In the genomic region with DNA sequence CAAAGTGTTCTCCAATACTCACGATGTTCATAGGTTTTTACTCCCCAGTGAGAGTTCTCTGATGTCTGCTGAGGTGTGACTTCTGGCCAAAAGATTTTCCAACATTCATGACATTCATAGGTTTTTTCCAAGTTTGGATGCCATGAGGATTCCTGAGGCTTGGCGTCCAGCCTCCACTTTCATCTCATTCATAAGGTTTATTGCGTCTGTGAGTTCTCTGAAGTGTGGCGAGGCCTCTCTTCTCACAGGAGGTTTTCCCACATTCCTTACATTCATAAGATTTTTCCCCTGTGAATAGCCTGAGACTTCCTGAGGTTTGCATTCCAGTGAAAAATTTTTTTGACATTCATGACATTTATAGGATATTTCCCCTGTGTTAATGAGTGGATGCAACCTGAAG, we compare ENCODE assay signal across 22 cellular contexts.
DNase-seq lines count a peak whose midpoint lies in the region; ATAC-seq and TF ChIP-seq lines count a peak whose summit lies in the region.
"Had no signal": no experiment of that assay in that cellular context is flagged by ENCODE, and none has a peak within 500 bp of the region (broad histone marks: within the 10 kb centered on the region; RNA-seq: fewer than 3 reads in every experiment).

No MANE protein-coding gene starts in this region.

- BruUV-seq in A673 (replicated peaks; lab: Mats Ljungman, UMichigan) (no TSS peak), HCT116 (replicated peaks; lab: Mats Ljungman, UMichigan) (no TSS peak)

- CTCF ChIA-PET in A673 (lab: Charles Lee) (no interaction called here), HCT116 (lab: Charles Lee) (no interaction called here)

- H3K9ac ChIP-seq in HCT116 (ENCODE audit: low read length) = no peak overlapping the region

- POLR2A ChIA-PET in A673 (lab: Charles Lee; ENCODE audit: low non-redundant PET) (no interaction called here), HCT116 (lab: Charles Lee) (no interaction called here)

- no peaks in the 10 kb centered on the region for H3K9me2 ChIP-seq in HCT116 (ENCODE audit: insufficient read depth)

- DNase-seq in A673 (ENCODE audit: low spot score) = peak; percentile 15
- no peak for DNase-seq in HCT116 (ENCODE audit: low read depth, low spot score)
- peak in 1 of 2 experiments; percentile 66 for DNase-seq in SJSA1 (ENCODE audit: low read depth in 1 of 2, low spot score in 2 of 2)
- peak; percentile 64 for DNase-seq in kidney glomerular epithelial cell (lab: John Stamatoyannopoulos, UW)
- no peak for DNase-seq in C1 segment of cervical spinal cord (lab: John Stamatoyannopoulos, UW)
- no peak for DNase-seq in NCI-H524 treated with DMSO at 0.1 percent for 48 hours (lab: John Stamatoyannopoulos, UW)
- no peak for DNase-seq in hypothalamus (lab: John Stamatoyannopoulos, UW)
- DNase-seq in epidermal melanocyte (ENCODE audit: insufficient read length, low spot score) = no peak
- DNase-seq: activated CD8-positive, alpha-beta memory T cell treated with anti-CD3 and anti-CD28 coated beads, Interleukin-2, amount 50 U/mL, for 48 hours; activated effector memory CD4-positive, alpha-beta T cell treated with Interleukin-2 at 50 U/mL for 16 hours; cortex of kidney; DMS 273 treated with DMSO at 0.1 percent for 48 hours; NCI-H1417 treated with DMSO at 0.1 percent for 48 hours; NCI-H774; occipital lobe; OCI-M1; retina; SIG-M5; stimulated activated CD4-positive, alpha-beta T cell treated with anti-CD3 and anti-CD28 coated beads, Interleukin-12 subunit alpha, Interleukin-12 subunit beta, amount 100 ng/mL, for 4 hours; upper lobe of right lung; WERI-Rb-1 had no signal

- no peak overlapping the region for H3K27ac ChIP-seq in A673 (ENCODE audit: low read depth, low read length, poor library complexity, severe bottlenecking)
- H3K27ac ChIP-seq in HCT116 (ENCODE audit: low read depth, low read length) = no peak overlapping the region
- peak overlapping the region; percentile 88 for H3K27ac ChIP-seq in SJSA1
- H3K27ac ChIP-seq: upper lobe of right lung, WERI-Rb-1 had no signal

- H3K36me3 ChIP-seq in A673 (ENCODE audit: insufficient read depth, low read length, poor library complexity, severe bottlenecking) = no peaks in the 10 kb centered on the region
- H3K36me3 ChIP-seq in HCT116 (ENCODE audit: control insufficient read depth in 1 of 2, insufficient read depth in 2 of 2, low read length in 2 of 2) = no peaks in the 10 kb centered on the region
- H3K36me3 ChIP-seq in SJSA1 = no peaks in the 10 kb centered on the region
- H3K36me3 ChIP-seq: upper lobe of right lung, WERI-Rb-1 had no signal

- H3K4me1 ChIP-seq in A673 (ENCODE audit: insufficient read depth, low read length, poor library complexity, severe bottlenecking) = no peaks in the 10 kb centered on the region
- no peaks in the 10 kb centered on the region for H3K4me1 ChIP-seq in HCT116 (ENCODE audit: control insufficient read depth in 1 of 2, insufficient read depth in 2 of 2, low read length in 2 of 2)
- H3K4me1 ChIP-seq in SJSA1 (replicated peaks) = peaks cover 18% of the 10 kb centered on the region
- H3K4me1 ChIP-seq: upper lobe of right lung had no signal

- peaks cover 25% of the 10 kb centered on the region for H3K9me3 ChIP-seq in A673 (ENCODE audit: low read depth, low read length, poor library complexity, severe bottlenecking)
- peaks cover 18 to 23% of the 10 kb centered on the region in 2 experiments; a peak in 3 of 4 replicates for H3K9me3 ChIP-seq in HCT116 (ENCODE audit: control insufficient read depth in 1 of 2, insufficient read depth in 1 of 2, low read depth in 1 of 2, low read length in 2 of 2)
- peaks cover 17% of the 10 kb centered on the region for H3K9me3 ChIP-seq in SJSA1 (replicated peaks)

- TF ChIP-seq POLR2A in HCT116 (IDR thresholded peaks at IDR 0.05; ENCODE audit: borderline replicate concordance, extremely low read depth, insufficient read depth, insufficient read length) = no peak

- H2AFZ ChIP-seq in HCT116 (ENCODE audit: low read depth, low read length, poor library complexity, severe bottlenecking) = no peak overlapping the region

- no peak overlapping the region for H3K4me3 ChIP-seq in A673 (ENCODE audit: low read depth, low read length, poor library complexity, severe bottlenecking)
- no peak overlapping the region for H3K4me3 ChIP-seq in HCT116 (replicated peaks in 1 of 2; ENCODE audit: low read depth in 1 of 2, low read length in 2 of 2)
- H3K4me3 ChIP-seq in SJSA1 = no peak overlapping the region
- H3K4me3 ChIP-seq: GM12878, upper lobe of right lung had no signal

- no peak for TF ChIP-seq RAD21 in HCT116 (IDR thresholded peaks at IDR 0.05; ENCODE audit: low read depth)

- H3K27me3 ChIP-seq in A673 (replicated peaks; ENCODE audit: insufficient read depth, low read depth, low read length, poor library complexity) (no peaks in the 10 kb centered on the region), HCT116 (ENCODE audit: insufficient read depth, low read length) (no peaks in the 10 kb centered on the region), SJSA1 (replicated peaks) (no peaks in the 10 kb centered on the region)
- H3K27me3 ChIP-seq: upper lobe of right lung had no signal

- no peaks in the 10 kb centered on the region for H4K20me1 ChIP-seq in HCT116 (ENCODE audit: insufficient read depth)

- ATAC-seq in HCT116 = no peak
- ATAC-seq: GM12878, upper lobe of right lung had no signal

- intact Hi-C loops in A673 (cut with micrococcal nuclease; ENCODE audit: unreplicated experiment) = no loop called here
- intact Hi-C loops in HCT116 (cut with micrococcal nuclease) = no loop called here

- no peak for TF ChIP-seq CTCF in A673 (conservative IDR thresholded peaks at IDR 0.05; ENCODE audit: low read depth, low read length)
- no peak for TF ChIP-seq CTCF in HCT116 (IDR thresholded peaks at IDR 0.05 in 2 of 3, conservative IDR thresholded peaks at IDR 0.05 in 1 of 3; ENCODE audit: borderline replicate concordance in 1 of 3, insufficient read depth in 1 of 3, low read depth in 2 of 3, low read length in 2 of 3)

- RAD21 ChIA-PET in HCT116 (lab: Charles Lee; ENCODE audit: low non-redundant PET in 1 of 2, low total read pairs in 2 of 2, uncharacterized antibody in 2 of 2, unreplicated experiment in 2 of 2) = no interaction called here

- no peak overlapping the region for H3K4me2 ChIP-seq in HCT116 (ENCODE audit: low read length)

- no peaks in the 10 kb centered on the region for H3K79me2 ChIP-seq in HCT116 (ENCODE audit: insufficient read depth, low read length)

TF ChIP-seq in HCT116, 20 proteins besides CTCF, POLR2A, EP300 and RAD21:
- TF ChIP-seq, protein P1, sequence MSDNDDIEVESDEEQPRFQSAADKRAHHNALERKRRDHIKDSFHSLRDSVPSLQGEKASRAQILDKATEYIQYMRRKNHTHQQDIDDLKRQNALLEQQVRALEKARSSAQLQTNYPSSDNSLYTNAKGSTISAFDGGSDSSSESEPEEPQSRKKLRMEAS (IDR thresholded peaks at IDR 0.05) = no peak
- no peak for TF ChIP-seq POLR2AphosphoS5 (IDR thresholded peaks at IDR 0.05; ENCODE audit: low read depth, low read length)
- no peak for TF ChIP-seq ZFX (IDR thresholded peaks at IDR 0.05)
- TF ChIP-seq SP1 (IDR thresholded peaks at IDR 0.05; ENCODE audit: low read depth) = no peak
- no peak for TF ChIP-seq CBX3 (IDR thresholded peaks at IDR 0.05; ENCODE audit: low read depth)
- TF ChIP-seq EZH2phosphoT487 (IDR thresholded peaks at IDR 0.05; ENCODE audit: borderline replicate concordance) = no peak
- peak; percentile 19 for TF ChIP-seq TCF7L2 (IDR thresholded peaks at IDR 0.05; ENCODE audit: borderline replicate concordance, extremely low read depth, insufficient read depth, insufficient read length)
- TF ChIP-seq ZNF274 (IDR thresholded peaks at IDR 0.05; ENCODE audit: low read depth, low read length) = no peak

Comparison
In these comparisons a context has a peak if more than half of its experiments do, and no peak if none do; other contexts are left out.
1. DNase-seq: peak in A673 (single experiment) and kidney glomerular epithelial cell (single experiment); none in HCT116 (single experiment), C1 segment of cervical spinal cord (0 of 14), NCI-H524 treated with DMSO at 0.1 percent for 48 hours (single experiment), hypothalamus (0 of 51) and epidermal melanocyte (single experiment).